ENCODE assay signal across 7 cellular contexts in genomic region chr17:75445896-75446295, GRCh38. TPM values are rescaled to one million over a fixed set of nuclear protein-coding genes. Genes with fewer than 3 reads are reported as not detected.
DNase-seq lines count a peak whose midpoint lies in the region; ATAC-seq, FAIRE-seq and TF ChIP-seq lines count a peak whose summit lies in the region.
"Not testable (repeated sequence)": the region's sequence is repeated elsewhere in the genome, so short reads cannot be mapped to it uniquely, and the experiment has no call there.

No MANE protein-coding gene starts in this region.

- not testable (repeated sequence) for H4K20me1 ChIP-seq in HCT116 (ENCODE audit: insufficient read depth)

- not testable (repeated sequence) for H3K9me3 ChIP-seq in A549; HCT116 (ENCODE audit: control insufficient read depth in 1 of 2, insufficient read depth in 1 of 2, low read depth in 1 of 2, low read length in 2 of 2); ascending aorta; thoracic aorta

- not testable (repeated sequence) for H3K27ac ChIP-seq in A549; HCT116 (ENCODE audit: low read depth, low read length)
- peak overlapping the region; percentile 27 to 92 for H3K27ac ChIP-seq in ascending aorta
- peak overlapping the region; percentile 87 to 99 for H3K27ac ChIP-seq in thoracic aorta

- not testable (repeated sequence) for H3K9ac ChIP-seq in HCT116 (ENCODE audit: low read length)

- not testable (repeated sequence) for H3K4me3 Mint-ChIP-seq in chondrocyte (ENCODE audit: unreplicated experiment); osteocyte (ENCODE audit: unreplicated experiment)

- H3K4me1 ChIP-seq in A549 (peaks cover 11% of the 10 kb centered on the region), HCT116 (ENCODE audit: control insufficient read depth in 1 of 2, insufficient read depth in 2 of 2, low read length in 2 of 2) (peaks cover 0 to 21% of the 10 kb centered on the region in 2 experiments; a peak in 3 of 4 replicates), ascending aorta (peaks cover 7 to 30% of the 10 kb centered on the region in 2 donors), thoracic aorta (ENCODE audit: control insufficient read depth in 1 of 2, low read depth in 2 of 2) (peaks cover 14 to 47% of the 10 kb centered on the region in 2 donors)

- not testable (repeated sequence) for TF ChIP-seq POLR2A in A549 (IDR thresholded peaks at IDR 0.05; ENCODE audit: low read length); HCT116 (IDR thresholded peaks at IDR 0.05; ENCODE audit: borderline replicate concordance, extremely low read depth, insufficient read depth, insufficient read length)

- not testable (repeated sequence) for TF ChIP-seq CTCF in A549 (IDR thresholded peaks at IDR 0.05); HCT116 (IDR thresholded peaks at IDR 0.05 in 2 of 3, conservative IDR thresholded peaks at IDR 0.05 in 1 of 3; ENCODE audit: borderline replicate concordance in 1 of 3, insufficient read depth in 1 of 3, low read depth in 2 of 3, low read length in 2 of 3); ascending aorta (IDR thresholded peaks at IDR 0.05); chondrocyte (IDR thresholded peaks at IDR 0.05); osteocyte (IDR thresholded peaks at IDR 0.05); thoracic aorta (IDR thresholded peaks at IDR 0.05)

- not testable (repeated sequence) for TF ChIP-seq EP300 in A549 (IDR thresholded peaks at IDR 0.05)

- H3K27ac Mint-ChIP-seq in chondrocyte (ENCODE audit: unreplicated experiment) (peak overlapping the region; percentile 99), osteocyte (ENCODE audit: unreplicated experiment) (peak overlapping the region; percentile 97)

- POLR2A ChIA-PET in A549 (lab: Yijun Ruan, JAX): interaction anchor here (2.8 kb wide), 1 partner anchor 11 kb away, joined by 13 read pairs; the partner anchor contains the start of gene TMEM94
- POLR2A ChIA-PET in HCT116 (lab: Charles Lee): interaction anchor here (2.2 kb wide), 1 partner anchor 10 kb away, joined by 7 read pairs; the partner anchor contains the start of gene TMEM94
- POLR2A ChIA-PET in HEK293T (lab: Yijun Ruan, JAX): not testable (repeated sequence)

- not testable (repeated sequence) for H3K79me2 ChIP-seq in HCT116 (ENCODE audit: insufficient read depth, low read length)

- TF ChIP-seq RAD21 in A549 (conservative IDR thresholded peaks at IDR 0.05 in 1 of 2, IDR thresholded peaks at IDR 0.05 in 1 of 2); HCT116 (IDR thresholded peaks at IDR 0.05; ENCODE audit: low read depth): not testable (repeated sequence)

- not testable (repeated sequence) for H3K4me2 ChIP-seq in A549; HCT116 (ENCODE audit: low read length)

- H3K9me2 ChIP-seq in HCT116 (ENCODE audit: insufficient read depth): not testable (repeated sequence)

- not testable (repeated sequence) for H3K27me3 Mint-ChIP-seq in chondrocyte (ENCODE audit: low read depth); osteocyte (ENCODE audit: unreplicated experiment)

- CTCF ChIA-PET in A549 (lab: Yijun Ruan, JAX): interaction anchor here (0.7 to 3.8 kb wide), 4 partner anchors 10 to 82 kb away, joined by 3 to 19 read pairs (median 3); partner anchors contain the start of gene TMEM94
- CTCF ChIA-PET in HCT116 (lab: Charles Lee): not testable (repeated sequence)
- CTCF ChIA-PET in HEK293T (lab: Yijun Ruan, JAX): interaction anchor here (0.7 kb wide), 1 partner anchor 19 kb away, joined by 5 read pairs; no protein-coding TSS in a partner anchor

- not testable (repeated sequence) for H3K36me3 Mint-ChIP-seq in chondrocyte (ENCODE audit: low read depth); osteocyte (ENCODE audit: unreplicated experiment)

- not testable (repeated sequence) for H3K9me3 Mint-ChIP-seq in chondrocyte (ENCODE audit: low read depth); osteocyte (ENCODE audit: unreplicated experiment)

- not testable (repeated sequence) for H3K4me3 ChIP-seq in A549; HCT116 (replicated peaks in 1 of 2; ENCODE audit: low read depth in 1 of 2, low read length in 2 of 2); ascending aorta; thoracic aorta

- not testable (repeated sequence) for DNase-seq in A549 (ENCODE audit: low read depth in 1 of 2, low spot score in 1 of 2); HCT116 (ENCODE audit: low read depth, low spot score); HEK293T (ENCODE audit: extremely low spot score); ascending aorta (ENCODE audit: low spot score in 2 of 2); chondrocyte (ENCODE audit: low spot score); osteocyte (ENCODE audit: extremely low spot score, unreplicated experiment); thoracic aorta (ENCODE audit: low spot score)

- not testable (repeated sequence) for H3K36me3 ChIP-seq in HCT116 (ENCODE audit: control insufficient read depth in 1 of 2, insufficient read depth in 2 of 2, low read length in 2 of 2); ascending aorta; thoracic aorta

- RAD21 ChIA-PET in HCT116 (lab: Charles Lee; ENCODE audit: low non-redundant PET in 1 of 2, low total read pairs in 2 of 2, uncharacterized antibody in 2 of 2, unreplicated experiment in 2 of 2): not testable (repeated sequence)

- not testable (repeated sequence) for H2AFZ ChIP-seq in HCT116 (ENCODE audit: low read depth, low read length, poor library complexity, severe bottlenecking)

- intact Hi-C loops in HCT116 (cut with micrococcal nuclease); ascending aorta (cut with DNase I): not testable (repeated sequence)

- peaks cover 36% of the 10 kb centered on the region for H3K4me1 Mint-ChIP-seq in chondrocyte (ENCODE audit: low read depth)
- H3K4me1 Mint-ChIP-seq in osteocyte (ENCODE audit: unreplicated experiment): peaks cover 38% of the 10 kb centered on the region

- 72% methylated on average over 6 of the region's 6 CpGs for WGBS in A549 (ENCODE audit: missing lambda C conversion rate)

- not testable (repeated sequence) for H3K27me3 ChIP-seq in HCT116 (ENCODE audit: insufficient read depth, low read length); ascending aorta; thoracic aorta (replicated peaks; ENCODE audit: insufficient read depth)

- not testable (repeated sequence) for BruUV-seq in HCT116 (replicated peaks; lab: Mats Ljungman, UMichigan)

- FAIRE-seq in A549 (lab: Jason Lieb, UNC): not testable (repeated sequence)

- ATAC-seq in A549; thoracic aorta (ENCODE audit: insufficient number of reproducible peaks, low FRiP score, low read depth): not testable (repeated sequence)
- 0 out of 2 replicates have a peak, but pooled peaks have one; percentile 37 for ATAC-seq in HCT116

TF ChIP-seq in A549, 52 proteins besides CTCF, POLR2A, EP300 and RAD21:
- TF ChIP-seq FOSL2 (IDR thresholded peaks at IDR 0.05): not testable (repeated sequence)
- 0 out of 2 replicates have a peak, but pooled peaks have one; percentile 6 for TF ChIP-seq FOSL2 (CRISPR knock-in tag; IDR thresholded peaks at IDR 0.05)

TF ChIP-seq in HEK293T, 16 proteins besides CTCF, POLR2A, EP300 and RAD21:
- TF ChIP-seq ZNF384 (IDR thresholded peaks at IDR 0.05): peak; percentile 27; the same call in 1 of the 2 replicates

RNA-seq across cellular contexts. Expression of gene TMEM94, which starts 10.5 kb away (rescaled TPM):
- polyA plus RNA-seq in A549 (2011; rRNA removed): 30.5 and 42.7 TPM in 2 replicates
- polyA plus RNA-seq in A549 (2012; cell fraction: cytosol; rRNA removed): 78.2 and 99.5 TPM in 2 replicates
- 407 and 498 TPM in 2 replicates for polyA plus RNA-seq in A549 (2012; cell fraction: nucleus; rRNA removed)
- 50.0 to 64.9 TPM (median 63.8 TPM) in 3 replicates for polyA plus RNA-seq in A549 (2017; fragmentation: RNase III; extraction: RNeasy Plus Mini Kit Qiagen cat#74134 plus additional on column Dnase treatment)
- 56.2 and 73.8 TPM in 2 replicates for polyA minus RNA-seq in A549 (2011; rRNA and poly(A)+ RNA removed)
- 75.4 TPM for total RNA-seq in HCT116 (2021; ENCODE audit: unreplicated experiment)
- polyA plus RNA-seq in HCT116 (2012): 64.3 and 69.0 TPM in 2 replicates
- total RNA-seq in ascending aorta: 125 TPM
- total RNA-seq in chondrocyte: 45.6 to 52.3 TPM (median 49.5 TPM) in 3 replicates
- total RNA-seq in osteocyte: 71.2 and 78.4 TPM in 2 replicates
- 10 to 100 TPM; 57.1 to 83.4 TPM for total RNA-seq in thoracic aorta

RNA-seq across cellular contexts. Expression of gene GRB2, which starts 40.4 kb away (rescaled TPM):
- polyA plus RNA-seq in A549 (2011; rRNA removed): 87.5 and 91.4 TPM in 2 replicates
- polyA plus RNA-seq in A549 (2012; cell fraction: cytosol; rRNA removed): 88.8 and 101 TPM in 2 replicates
- 106 and 120 TPM in 2 replicates for polyA plus RNA-seq in A549 (2012; cell fraction: nucleus; rRNA removed)
- 89.0 to 91.9 TPM (median 90.1 TPM) in 3 replicates for polyA plus RNA-seq in A549 (2017; fragmentation: RNase III; extraction: RNeasy Plus Mini Kit Qiagen cat#74134 plus additional on column Dnase treatment)
- 33.3 and 40.5 TPM in 2 replicates for polyA minus RNA-seq in A549 (2011; rRNA and poly(A)+ RNA removed)
- total RNA-seq in HCT116 (2021; ENCODE audit: unreplicated experiment): 146 TPM
- 64.2 and 76.7 TPM in 2 replicates for polyA plus RNA-seq in HCT116 (2012)
- 65.7 TPM for total RNA-seq in ascending aorta
- 73.9 to 83.7 TPM (median 79.4 TPM) in 3 replicates for total RNA-seq in chondrocyte
- 59.1 and 61.8 TPM in 2 replicates for total RNA-seq in osteocyte
- total RNA-seq in thoracic aorta: 100 to 1,000 TPM; 120 to 144 TPM
